In the genomic region with DNA sequence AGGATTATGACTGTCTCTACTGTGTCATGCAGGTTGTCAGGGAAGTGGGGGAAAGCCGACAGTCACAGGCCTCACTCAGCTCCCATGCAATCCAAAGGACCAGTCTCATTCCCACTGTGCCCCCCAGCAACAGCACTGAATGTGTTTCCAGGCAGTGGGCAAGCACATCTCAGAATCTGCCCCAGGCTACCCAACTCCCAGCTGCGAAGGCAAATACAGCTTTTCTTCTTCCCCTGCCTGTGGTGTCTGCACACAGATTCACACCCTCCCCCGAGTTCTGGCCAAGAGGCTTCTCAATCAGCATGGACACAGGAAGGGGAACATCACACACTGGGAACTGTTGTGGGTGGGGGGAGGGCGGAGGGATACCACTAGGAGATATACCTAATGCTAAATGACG, we compare ENCODE assay signal across 21 cellular contexts.
"Had no signal": no experiment of that assay in that cellular context is flagged by ENCODE, and none has a peak within 500 bp of the region (broad histone marks: within the 10 kb centered on the region; RNA-seq: fewer than 3 reads in every experiment).

No MANE protein-coding gene starts in this region.

- ATAC-seq: activated T-helper 17 cell treated with anti-CD3 and anti-CD28 coated beads, Interleukin-2, amount 50 U/mL, for 72 hours; left lobe of liver; stimulated activated memory B cell treated with anti-CD40 and anti-IgM and Interleukin-4, amounts not matched to agents 10 μg/mL and 1 μg/mL and 100 μg/mL, for 72 hours had no signal

- H3K27me3 ChIP-seq: spleen, testis, upper lobe of left lung had no signal

- H3K4me3 ChIP-seq: lung, spleen, testis, upper lobe of left lung had no signal

- H3K9me3 ChIP-seq: spleen, testis, upper lobe of left lung had no signal

- H3K27ac ChIP-seq: spleen, testis, upper lobe of left lung had no signal

- H3K36me3 ChIP-seq: spleen, upper lobe of left lung had no signal

- H3K4me1 ChIP-seq: spleen, testis, upper lobe of left lung had no signal

- DNase-seq: activated B cell treated with CpG ODN at 0.5 μM for 24 hours; activated CD4-positive, alpha-beta memory T cell treated with anti-CD3 and anti-CD28 coated beads for 36 hours; activated CD4-positive, alpha-beta T cell treated with anti-CD3 and anti-CD28 coated beads for 4 hours; activated naive CD4-positive, alpha-beta T cell; activated naive CD8-positive, alpha-beta T cell treated with anti-CD3 and anti-CD28 coated beads, Interleukin-2, amount 10 ng/mL, durations not matched to agents 7 days and 5 days; central memory CD4-positive, alpha-beta T cell; erythroblast; foreskin melanocyte; glutamatergic neuron; hippocampal formation; kidney; midbrain; retina; spleen; stimulated activated CD4-positive, alpha-beta T cell treated with anti-CD3 and anti-CD28 coated beads, Interleukin-4, amount 100 ng/mL, for 4 hours; testis; upper lobe of left lung had no signal
